Comparison of ENCODE assay signal across 13 cellular contexts in genomic region chr4:15753786-15754185, GRCh38. TPM values are rescaled to one million over a fixed set of nuclear protein-coding genes. Genes with fewer than 3 reads are reported as not detected.
DNase-seq lines count a peak whose midpoint lies in the region; ATAC-seq and TF ChIP-seq lines count a peak whose summit lies in the region.
"Had no signal": no experiment of that assay in that cellular context is flagged by ENCODE, and none has a peak within 500 bp of the region (broad histone marks: within the 10 kb centered on the region; RNA-seq: fewer than 3 reads in every experiment).

No MANE protein-coding gene starts in this region.

- no peaks in the 10 kb centered on the region for H3K27me3 Mint-ChIP-seq in T-helper 1 cell treated with Interleukin-12 subunit alpha and Interleukin-12 subunit beta and Interleukin-4 antibody, amounts not matched to agents 30 μg/mL and 1 μg/mL, for 36 hours (ENCODE audit: low read depth)

- H3K27ac Mint-ChIP-seq in T-helper 1 cell treated with Interleukin-12 subunit alpha and Interleukin-12 subunit beta and Interleukin-4 antibody, amounts not matched to agents 30 μg/mL and 1 μg/mL, for 36 hours: peak overlapping the region; percentile 99

- H3K4me1 Mint-ChIP-seq in T-helper 1 cell treated with Interleukin-12 subunit alpha and Interleukin-12 subunit beta and Interleukin-4 antibody, amounts not matched to agents 30 μg/mL and 1 μg/mL, for 36 hours (ENCODE audit: low read depth): peaks cover 40% of the 10 kb centered on the region

- intact Hi-C loops in PC-3 (cut with micrococcal nuclease): no loop called here

- no peak for ATAC-seq in PC-3

- no peaks in the 10 kb centered on the region for H3K9me2 ChIP-seq in PC-3 (replicated peaks; ENCODE audit: low read length)

- H4K20me1 ChIP-seq in PC-3 (ENCODE audit: low read length): no peaks in the 10 kb centered on the region

- no peak overlapping the region for H3K9ac ChIP-seq in PC-3 (ENCODE audit: low read length)

- no peak for TF ChIP-seq CTCF in PC-3 (conservative IDR thresholded peaks at IDR 0.05; ENCODE audit: low read depth, low read length)
- TF ChIP-seq CTCF in fibroblast of villous mesenchyme (IDR thresholded peaks at IDR 0.05; ENCODE audit: insufficient read depth, low read depth, low read length): no peak

- no peaks in the 10 kb centered on the region for H3K36me3 Mint-ChIP-seq in T-helper 1 cell treated with Interleukin-12 subunit alpha and Interleukin-12 subunit beta and Interleukin-4 antibody, amounts not matched to agents 30 μg/mL and 1 μg/mL, for 36 hours (ENCODE audit: low read depth)

- H3K4me3 ChIP-seq in PC-3 (ENCODE audit: low read length): no peak overlapping the region
- H3K4me3 ChIP-seq in fibroblast of villous mesenchyme (ENCODE audit: low read depth, low read length): no peak overlapping the region
- H3K4me3 ChIP-seq: SK-N-MC had no signal

- H3F3A ChIP-seq in PC-3 (ENCODE audit: low read length, unreplicated experiment): no peaks in the 10 kb centered on the region

- no peak overlapping the region for H2AFZ ChIP-seq in PC-3 (ENCODE audit: low read length)

- peaks cover 6% of the 10 kb centered on the region for H3K9me3 Mint-ChIP-seq in T-helper 1 cell treated with Interleukin-12 subunit alpha and Interleukin-12 subunit beta and Interleukin-4 antibody, amounts not matched to agents 30 μg/mL and 1 μg/mL, for 36 hours

- no peaks in the 10 kb centered on the region for H3K9me3 ChIP-seq in PC-3 (ENCODE audit: low read length)

- H3K36me3 ChIP-seq in PC-3 (ENCODE audit: low read depth, low read length): no peaks in the 10 kb centered on the region

- CTCF ChIA-PET in PC-3 (lab: Charles Lee): no interaction called here

- no peak overlapping the region for H3K27ac ChIP-seq in PC-3 (ENCODE audit: low read length)
- H3K27ac ChIP-seq: 22Rv1, SK-N-MC had no signal

- no peaks in the 10 kb centered on the region for H3K27me3 ChIP-seq in PC-3 (ENCODE audit: low read length)

- DNase-seq in T-helper 1 cell: no peak
- peak; percentile 37 for DNase-seq in PC-3
- peak; percentile 51 for DNase-seq in fibroblast of villous mesenchyme (ENCODE audit: low read depth)
- DNase-seq in pulmonary artery endothelial cell (ENCODE audit: low read depth, low spot score): peak; percentile 87
- DNase-seq in stimulated activated CD4-positive, alpha-beta T cell treated with anti-CD3 and anti-CD28 coated beads, Interleukin-4, amount 100 ng/mL, for 24 hours: no peak
- no peak for DNase-seq in NCI-H1930 (lab: John Stamatoyannopoulos, UW)
- DNase-seq in UCSD-AML1 (lab: John Stamatoyannopoulos, UW; ENCODE audit: unreplicated experiment): no peak
- DNase-seq: NCI-H1105 treated with DMSO at 0.1 percent for 48 hours; NCI-H82; stimulated activated CD4-positive, alpha-beta T cell treated with anti-CD3 and anti-CD28 coated beads, Interleukin-12 subunit alpha, Interleukin-12 subunit beta, amount 100 ng/mL, for 4 hours had no signal

- H3K4me3 Mint-ChIP-seq in T-helper 1 cell treated with Interleukin-12 subunit alpha and Interleukin-12 subunit beta and Interleukin-4 antibody, amounts not matched to agents 30 μg/mL and 1 μg/mL, for 36 hours: peak overlapping the region; percentile 57

- no peaks in the 10 kb centered on the region for H3K79me2 ChIP-seq in PC-3 (ENCODE audit: low read length)

- no TSS peak for BruUV-seq in PC-3 (replicated peaks; lab: Mats Ljungman, UMichigan)

- POLR2A ChIA-PET in PC-3 (lab: Charles Lee; ENCODE audit: unreplicated experiment): no interaction called here

- H3K4me2 ChIP-seq in PC-3 (ENCODE audit: low read length): no peak overlapping the region

- H3K4me1 ChIP-seq in PC-3 (ENCODE audit: insufficient read depth, low read length): peaks cover 23% of the 10 kb centered on the region

RNA-seq across cellular contexts. Expression of gene CD38, which starts 24.3 kb away (rescaled TPM):
- not detected in 2 replicates for total RNA-seq in PC-3 (2014; rRNA removed)
- total RNA-seq in fibroblast of villous mesenchyme: under 0.01 TPM in 2 replicates
- 0.04 and 0.07 TPM in 2 replicates for total RNA-seq in pulmonary artery endothelial cell

RNA-seq across cellular contexts. Expression of gene BST1, which starts 50.9 kb away (rescaled TPM):
- total RNA-seq in PC-3 (2014; rRNA removed) (0.69 and 0.86 TPM in 2 replicates), fibroblast of villous mesenchyme (19.9 and 37.7 TPM in 2 replicates), pulmonary artery endothelial cell (19.2 and 23.8 TPM in 2 replicates)

Comparison
In these comparisons a context has a peak if more than half of its experiments do, and no peak if none do; other contexts are left out.
1. DNase-seq: peak in PC-3 (single experiment), fibroblast of villous mesenchyme (single experiment) and pulmonary artery endothelial cell (single experiment); none in T-helper 1 cell (0 of 5), stimulated activated CD4-positive, alpha-beta T cell treated with anti-CD3 and anti-CD28 coated beads, Interleukin-4, amount 100 ng/mL, for 24 hours (single experiment), NCI-H1930 (0 of 2) and UCSD-AML1 (single experiment).
2. RNA of gene BST1, which starts 50.9 kb away (total RNA-seq): 19.9 to 37.7 TPM in fibroblast of villous mesenchyme and 19.2 to 23.8 TPM in pulmonary artery endothelial cell; 0.69 to 0.86 TPM in PC-3; every median in the first group is over 10 times any median in the second.